ENCODE assay signal across 1 cellular context in genomic region chr7:39507866-39508551, GRCh38.
TF ChIP-seq lines count a peak whose summit lies in the region.

No MANE protein-coding gene starts in this region.

TF ChIP-seq in GM12878, 131 proteins besides CTCF, POLR2A, EP300 and RAD21 (continued from another document):
- TF ChIP-seq ZNF687 (IDR thresholded peaks at IDR 0.05) (no peak), STAT3 (IDR thresholded peaks at IDR 0.05; ENCODE audit: low read depth, low read length) (no peak), RELB (IDR thresholded peaks at IDR 0.05; ENCODE audit: low read depth) (no peak), RCOR1 (conservative IDR thresholded peaks at IDR 0.05; ENCODE audit: low read depth, low read length) (no peak), PBX3 (IDR thresholded peaks at IDR 0.05; ENCODE audit: insufficient replicate concordance, low read depth, low read length) (no peak), TARDBP (IDR thresholded peaks at IDR 0.05; ENCODE audit: borderline replicate concordance) (no peak)
